In the genomic region with DNA sequence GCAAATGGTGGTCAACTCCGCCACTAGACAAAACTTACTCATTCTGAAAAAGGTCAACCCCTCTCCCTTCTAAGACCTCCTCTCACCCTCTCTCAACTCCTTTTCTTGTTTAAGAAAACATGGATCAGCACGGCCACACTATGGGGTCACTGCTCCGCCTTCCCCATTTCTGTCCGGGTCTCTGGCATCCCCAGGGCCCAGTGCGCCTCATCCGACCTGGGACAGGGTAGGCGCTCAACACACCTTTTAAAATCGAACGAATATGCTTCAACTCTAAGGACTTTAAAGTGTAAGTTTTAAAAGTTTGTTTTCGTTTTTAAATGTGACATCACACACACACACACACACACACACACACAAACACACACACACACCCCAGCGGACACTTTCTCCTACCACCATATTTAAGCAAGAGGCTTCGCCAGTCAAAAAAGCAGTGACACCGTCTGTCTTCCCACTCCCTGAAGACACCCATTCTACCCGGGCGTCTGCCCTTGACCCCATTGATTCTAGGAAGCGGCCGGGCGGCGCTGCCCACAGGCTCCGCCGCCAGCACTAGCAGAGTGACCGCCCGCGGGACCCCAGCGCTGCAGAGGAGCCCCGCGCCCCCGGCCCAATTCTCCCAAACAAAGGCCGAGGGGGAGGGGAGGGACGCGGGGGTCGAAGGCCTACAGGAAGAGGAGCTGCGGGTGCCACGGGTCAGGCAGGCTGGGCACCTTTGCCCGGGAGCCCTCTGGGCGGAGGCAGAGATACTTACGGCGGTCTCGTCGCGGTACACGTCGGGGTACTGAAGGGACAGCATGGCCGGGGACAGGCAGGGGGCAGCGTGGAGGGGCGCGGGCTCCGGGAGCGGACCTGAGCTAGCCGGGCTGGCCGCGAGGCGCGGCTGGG, we compare ENCODE assay signal across 8 cellular contexts. TPM values are rescaled to one million over a fixed set of nuclear protein-coding genes. Genes with fewer than 3 reads are reported as not detected.
A peak's percentile ranks its signal among the peaks of the same experiment; 100 is the strongest.
DNase-seq lines count a peak whose midpoint lies in the region; ATAC-seq and TF ChIP-seq lines count a peak whose summit lies in the region.

No MANE protein-coding gene starts in this region.

- peak overlapping the region; percentile 97 for H3K4me3 Mint-ChIP-seq in activated T-helper 17 cell treated with anti-CD3 and anti-CD28 coated beads, Interleukin-2, amount 50 U/mL, for 72 hours

- no TSS peak for BruUV-seq in A673 (replicated peaks; lab: Mats Ljungman, UMichigan)

- peaks cover 36% of the 10 kb centered on the region for H3K4me1 Mint-ChIP-seq in activated T-helper 17 cell treated with anti-CD3 and anti-CD28 coated beads, Interleukin-2, amount 50 U/mL, for 72 hours

- peak; percentile 46 for ATAC-seq in GM18498 (IDR thresholded peaks at IDR 0.05; ENCODE audit: unreplicated experiment)
- ATAC-seq in HG02973 (IDR thresholded peaks at IDR 0.05; ENCODE audit: unreplicated experiment): peak; percentile 13
- ATAC-seq in activated T-helper 17 cell treated with anti-CD3 and anti-CD28 coated beads, Interleukin-2, amount 50 U/mL, for 72 hours (replicated peaks): peak; percentile 49

- POLR2A ChIA-PET in A673 (lab: Charles Lee; ENCODE audit: low non-redundant PET): interaction anchor here (0.6 kb wide), 1 partner anchor 463 kb away, joined by 3 read pairs; no protein-coding TSS in a partner anchor

- peak overlapping the region; percentile 80 for H3K27ac Mint-ChIP-seq in activated T-helper 17 cell treated with anti-CD3 and anti-CD28 coated beads, Interleukin-2, amount 50 U/mL, for 72 hours

- H3K27ac ChIP-seq in A673 (ENCODE audit: low read depth, low read length, poor library complexity, severe bottlenecking) (peak overlapping the region; percentile 80), ovary (peak overlapping the region; percentile 53 to 90)

- H3K36me3 ChIP-seq in A673 (ENCODE audit: insufficient read depth, low read length, poor library complexity, severe bottlenecking): no peaks in the 10 kb centered on the region
- no peaks in the 10 kb centered on the region for H3K36me3 ChIP-seq in ovary

- TF ChIP-seq CTCF in A673 (conservative IDR thresholded peaks at IDR 0.05; ENCODE audit: low read depth, low read length) (no peak), ovary (IDR thresholded peaks at IDR 0.05) (no peak)

- intact Hi-C loops in A673 (cut with micrococcal nuclease; ENCODE audit: unreplicated experiment) (no loop called here), ovary (cut with DNase I) (loop anchor here (5.0 to 10.0 kb wide), 4 partner anchors 308 to 408 kb away; no protein-coding TSS in a partner anchor)

- no peaks in the 10 kb centered on the region for H3K9me3 Mint-ChIP-seq in activated T-helper 17 cell treated with anti-CD3 and anti-CD28 coated beads, Interleukin-2, amount 50 U/mL, for 72 hours

- WGBS in ovary, 3 donors: 3 to 4% (median 4%) methylated on average over 41 to 54 of the region's 54 CpGs

- H3K36me3 Mint-ChIP-seq in activated T-helper 17 cell treated with anti-CD3 and anti-CD28 coated beads, Interleukin-2, amount 50 U/mL, for 72 hours (ENCODE audit: low read depth): no peaks in the 10 kb centered on the region

- no peak for TF ChIP-seq POLR2A in ovary (IDR thresholded peaks at IDR 0.05)

- H3K27me3 Mint-ChIP-seq in activated T-helper 17 cell treated with anti-CD3 and anti-CD28 coated beads, Interleukin-2, amount 50 U/mL, for 72 hours: peaks cover 4% of the 10 kb centered on the region

- H3K4me1 ChIP-seq in A673 (ENCODE audit: insufficient read depth, low read length, poor library complexity, severe bottlenecking): peaks cover 11% of the 10 kb centered on the region
- H3K4me1 ChIP-seq in ovary (ENCODE audit: insufficient read depth): peaks cover 6% of the 10 kb centered on the region

- DNase-seq in A673 (ENCODE audit: low spot score) (peak; percentile 45), NCI-H2171 (lab: John Stamatoyannopoulos, UW) (peak; percentile 48), foreskin melanocyte (peak; percentile 20), ovary (peak in 2 of 5 donors; percentile 21 to 35), amniotic stem cell (lab: John Stamatoyannopoulos, UW) (no peak)

- H3K27me3 ChIP-seq in A673 (replicated peaks; ENCODE audit: insufficient read depth, low read depth, low read length, poor library complexity) (no peaks in the 10 kb centered on the region), ovary (no peaks in the 10 kb centered on the region)

- H3K4me3 ChIP-seq in A673 (ENCODE audit: low read depth, low read length, poor library complexity, severe bottlenecking): peak overlapping the region; percentile 98
- peak overlapping the region; percentile 89 for H3K4me3 ChIP-seq in ovary

- CTCF ChIA-PET in A673 (lab: Charles Lee): interaction anchor here (0.6 to 1.1 kb wide), 6 partner anchors 15 to 324 kb away, joined by 3 to 6 read pairs (median 3); no protein-coding TSS in a partner anchor

- no peak for TF ChIP-seq EP300 in ovary (IDR thresholded peaks at IDR 0.05)

- H3K9me3 ChIP-seq in A673 (ENCODE audit: low read depth, low read length, poor library complexity, severe bottlenecking) (no peaks in the 10 kb centered on the region), ovary (no peaks in the 10 kb centered on the region)

RNA-seq across cellular contexts. Expression of a gene that starts 0.5 kb away (rescaled TPM):
- total RNA-seq in A673 (2021) (34.1 and 35.5 TPM in 2 replicates), ovary (10 to 100 TPM; 12.5 to 25.5 (median 21.8) TPM)
- 10 to 100 TPM; 32.3 to 50.2 TPM for total RNA-seq in activated T-helper 17 cell treated with anti-CD3 and anti-CD28 coated beads, Interleukin-2, amount 50 U/mL, for 72 hours
- 10 to 100 TPM; 14.0 to 34.2 TPM for polyA plus RNA-seq in ovary
